In the genomic region with DNA sequence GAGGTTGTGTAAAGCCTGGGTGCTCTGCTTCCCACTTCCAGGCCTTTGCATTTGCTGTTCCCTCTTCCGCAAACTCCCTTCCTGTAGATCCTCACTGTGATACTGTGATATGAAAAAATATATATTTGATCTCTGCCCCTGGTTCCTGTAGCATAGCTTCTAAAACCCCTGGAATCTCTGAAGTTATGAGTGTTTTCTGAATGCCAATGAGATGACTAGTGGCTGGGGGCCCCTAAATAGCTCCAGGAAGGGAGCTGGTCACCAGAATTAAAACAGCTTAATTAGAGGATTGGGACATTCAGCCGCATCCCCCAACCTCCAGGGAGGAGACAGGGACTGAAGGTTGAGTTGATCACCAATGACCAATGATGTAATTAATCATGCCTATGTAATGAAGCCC, we compare ENCODE assay signal across 15 cellular contexts.
"Had no signal": no experiment of that assay in that cellular context is flagged by ENCODE, and none has a peak within 500 bp of the region (broad histone marks: within the 10 kb centered on the region; RNA-seq: fewer than 3 reads in every experiment).

No MANE protein-coding gene starts in this region.

- H3K27ac Mint-ChIP-seq: activated naive CD4-positive, alpha-beta T cell treated with anti-CD3 and anti-CD28 coated beads, Interleukin-2, amount 50 U/mL, for 72 hours; memory B cell; stimulated activated effector memory CD8-positive, alpha-beta T cell treated with anti-CD3 and anti-CD28 coated beads, Interleukin-12 subunit alpha, Interleukin-12 subunit beta, amount 100 ng/mL, for 72 hours; T-helper 1 cell treated with Interleukin-12 subunit alpha and Interleukin-12 subunit beta and Interleukin-4 antibody, amounts not matched to agents 30 μg/mL and 1 μg/mL, for 36 hours had no signal

- H3K4me3 ChIP-seq: ascending aorta, heart right ventricle, left lung, pancreas, tibial artery, vagina had no signal

- H3K27ac ChIP-seq: ascending aorta, tibial artery had no signal

- H3K4me3 Mint-ChIP-seq: memory B cell; neural crest cell; stimulated activated effector memory CD8-positive, alpha-beta T cell treated with anti-CD3 and anti-CD28 coated beads, Interleukin-12 subunit alpha, Interleukin-12 subunit beta, amount 100 ng/mL, for 72 hours; T-helper 1 cell treated with Interleukin-12 subunit alpha and Interleukin-12 subunit beta and Interleukin-4 antibody, amounts not matched to agents 30 μg/mL and 1 μg/mL, for 36 hours had no signal

- H3K9me3 ChIP-seq: ascending aorta, pancreas, tibial artery, vagina had no signal

- H3K27me3 ChIP-seq: ascending aorta, heart right ventricle, left lung, pancreas, tibial artery, vagina had no signal

- ATAC-seq: activated CD4-positive, CD25-positive, alpha-beta regulatory T cell treated with anti-CD3 and anti-CD28 coated beads, Interleukin-2, amount 50 U/mL, for 24 hours; activated naive CD4-positive, alpha-beta T cell treated with anti-CD3 and anti-CD28 coated beads, Interleukin-2, amount 50 U/mL, for 72 hours; heart right ventricle; left lung; pancreas; stimulated activated effector memory CD8-positive, alpha-beta T cell treated with anti-CD3 and anti-CD28 coated beads, Interleukin-12 subunit alpha, Interleukin-12 subunit beta, amount 100 ng/mL, for 72 hours had no signal

- H3K36me3 ChIP-seq: ascending aorta, heart right ventricle, left lung, pancreas, tibial artery, vagina had no signal

- DNase-seq: activated T-cell treated with anti-CD3 and anti-CD28 coated beads, Interleukin-2, amount 50 U/mL, for 1 hour; heart right ventricle; left lung; pancreas; retina; small intestine; tibial artery had no signal

- H3K27me3 Mint-ChIP-seq: memory B cell had no signal

- H3K9me3 Mint-ChIP-seq: stimulated activated effector memory CD8-positive, alpha-beta T cell treated with anti-CD3 and anti-CD28 coated beads, Interleukin-12 subunit alpha, Interleukin-12 subunit beta, amount 100 ng/mL, for 72 hours had no signal
